Comparison of ENCODE assay signal across 8 cellular contexts in genomic region chr9:112348257-112348992, GRCh38. TPM values are rescaled to one million over a fixed set of nuclear protein-coding genes. Genes with fewer than 3 reads are reported as not detected.
DNase-seq lines count a peak whose midpoint lies in the region; ATAC-seq, FAIRE-seq and TF ChIP-seq lines count a peak whose summit lies in the region.

No MANE protein-coding gene starts in this region.

- H3K27me3 ChIP-seq in adipocyte (replicated peaks; ENCODE audit: control insufficient read depth, insufficient read depth, low read length) (no peaks in the 10 kb centered on the region), heart right ventricle (no peaks in the 10 kb centered on the region), prostate gland (replicated peaks; ENCODE audit: insufficient read depth) (no peaks in the 10 kb centered on the region), transverse colon (no peaks in the 10 kb centered on the region)

- peak overlapping the region; percentile 85 for H3K4me3 ChIP-seq in SK-N-MC
- peak overlapping the region; percentile 82 for H3K4me3 ChIP-seq in adipocyte (ENCODE audit: low read length)
- peak overlapping the region; percentile 30 to 61 (median 48) for H3K4me3 ChIP-seq in heart right ventricle
- peak overlapping the region; percentile 11 to 34 for H3K4me3 ChIP-seq in prostate gland
- H3K4me3 ChIP-seq in transverse colon: peak overlapping the region in 3 of 4 donors; percentile 10 to 32 (median 27)

- TF ChIP-seq CTCF in heart right ventricle (IDR thresholded peaks at IDR 0.05): no peak
- no peak for TF ChIP-seq CTCF in prostate gland (IDR thresholded peaks at IDR 0.05)
- no peak for TF ChIP-seq CTCF in transverse colon (IDR thresholded peaks at IDR 0.05)

- H3K27ac ChIP-seq in SK-N-MC (peak overlapping the region; percentile 78), heart right ventricle (peak overlapping the region in 4 of 10 donors; percentile 9 to 65 (median 43)), prostate gland (peak overlapping the region in 1 of 2 donors; percentile 38), transverse colon (peak overlapping the region; percentile 42 to 70 (median 54))

- DNase-seq in GM12892 (ENCODE audit: insufficient read length) (peak; percentile 31), SK-N-MC (ENCODE audit: low read depth, low spot score) (peak; percentile 76), adipocyte (ENCODE audit: low read depth) (peak; percentile 82), heart right ventricle (peak; percentile 82 to 91), prostate gland (ENCODE audit: low spot score) (peak; percentile 46), transverse colon (peak; percentile 91)

- H3K4me1 ChIP-seq in adipocyte (ENCODE audit: control insufficient read depth, insufficient read depth, low read length) (no peaks in the 10 kb centered on the region), heart right ventricle (peaks cover 0 to 13% (median 3%) of the 10 kb centered on the region in 9 donors), prostate gland (replicated peaks) (no peaks in the 10 kb centered on the region), transverse colon (peaks cover 0 to 10% (median 3%) of the 10 kb centered on the region in 4 donors)

- H3K9me3 ChIP-seq in SK-N-MC (ENCODE audit: low read depth, low read length) (no peaks in the 10 kb centered on the region), adipocyte (ENCODE audit: control insufficient read depth, low read length) (no peaks in the 10 kb centered on the region), heart right ventricle (peaks cover 0 to 8% (median 0%) of the 10 kb centered on the region in 11 donors), prostate gland (no peaks in the 10 kb centered on the region), transverse colon (no peaks in the 10 kb centered on the region)

- FAIRE-seq in GM12892 (lab: Jason Lieb, UNC): peak; percentile 90

- H3K9ac ChIP-seq in SK-N-MC (ENCODE audit: insufficient read length): peak overlapping the region; percentile 64
- H3K9ac ChIP-seq in adipocyte (ENCODE audit: low read length): peak overlapping the region; percentile 74

- H3K36me3 ChIP-seq in SK-N-MC (ENCODE audit: insufficient read depth, low read length) (no peaks in the 10 kb centered on the region), adipocyte (ENCODE audit: control insufficient read depth, insufficient read depth, low read length, severe bottlenecking) (no peaks in the 10 kb centered on the region), heart right ventricle (no peaks in the 10 kb centered on the region), prostate gland (no peaks in the 10 kb centered on the region), transverse colon (no peaks in the 10 kb centered on the region)

- intact Hi-C loops in heart right ventricle (cut with DNase I): no loop called here
- intact Hi-C loops in prostate gland (cut with DNase I): no loop called here
- intact Hi-C loops in transverse colon (cut with DNase I; ENCODE audit: low total_unique reads): no loop called here

- in situ Hi-C loops in transverse colon (cut with MboI; ENCODE audit: low pct_ligation_motif_present in 1 of 4, low pct_unique_long_range_greater_than_20kb in 1 of 4, low sequenced_read_pairs in 3 of 4): no loop called here

- ATAC-seq in heart right ventricle (peak; percentile 75 to 94 (median 84)), HG03135 (IDR thresholded peaks at IDR 0.05; ENCODE audit: unreplicated experiment) (no peak), GM21390 (IDR thresholded peaks at IDR 0.05; ENCODE audit: unreplicated experiment) (no peak)

- 20 to 27% methylated on average over 19 of the region's 19 CpGs for WGBS in heart right ventricle, 2 donors
- WGBS in prostate gland: 18% methylated on average over 19 of the region's 19 CpGs
- 23% methylated on average over 19 of the region's 19 CpGs; no CpG with 5 or more reads in 1 of the 2 donors for WGBS in transverse colon (ENCODE audit: low coverage in 1 of 2), 2 donors

- no peak for TF ChIP-seq EP300 in transverse colon (IDR thresholded peaks at IDR 0.05; ENCODE audit: low read depth)

- TF ChIP-seq POLR2A in GM12892 (IDR thresholded peaks at IDR 0.05; ENCODE audit: low read depth, low read length): no peak
- no peak for TF ChIP-seq POLR2A in prostate gland (IDR thresholded peaks at IDR 0.05)
- TF ChIP-seq POLR2A in transverse colon (IDR thresholded peaks at IDR 0.05): no peak

RNA-seq across cellular contexts. Expression of gene PTBP3, which starts 15.0 kb away (rescaled TPM):
- polyA plus RNA-seq in GM12892 (2012; ENCODE audit: missing spikeins): 35.9 TPM
- total RNA-seq in heart right ventricle (10 to 100 TPM in 9 of 10 donors, 1 to 10 TPM in 1; 9.2 to 35.5 (median 16.2) TPM), prostate gland (100 to 1,000 TPM in 1 of 2 donors, 10 to 100 TPM in 1; 56.6 to 140 TPM), transverse colon (10 to 100 TPM; 25.3 to 96.9 (median 54.7) TPM)
- 1 to 10 TPM; 3.7 to 5.7 TPM for polyA plus RNA-seq in heart right ventricle

RNA-seq across cellular contexts. Expression of gene HSDL2, which starts 31.5 kb away (rescaled TPM):
- polyA plus RNA-seq in GM12892 (2012; ENCODE audit: missing spikeins): 40.5 TPM
- 100 to 1,000 TPM; 129 to 238 (median 198) TPM for total RNA-seq in heart right ventricle
- polyA plus RNA-seq in heart right ventricle: 100 to 1,000 TPM in 1 of 2 donors, 10 to 100 TPM in 1; 36.6 to 119 TPM
- total RNA-seq in prostate gland: 10 to 100 TPM; 22.2 to 25.2 TPM
- total RNA-seq in transverse colon: 10 to 100 TPM; 24.9 to 46.4 (median 28.8) TPM

Comparison
In these comparisons a context has a peak if more than half of its experiments do, and no peak if none do; other contexts are left out.
1. DNase-seq: peak in every context shown above with its lines; median percentile 91 in transverse colon; 86 in heart right ventricle; 82 in adipocyte; 76 in SK-N-MC; 46 in prostate gland; 31 in GM12892.
2. H3K4me3 ChIP-seq: peak in every context shown above with its lines; median percentile 85 in SK-N-MC; 82 in adipocyte; 48 in heart right ventricle; 27 in transverse colon; 22 in prostate gland.
3. ATAC-seq: peak in heart right ventricle (8 of 8); none in HG03135 (single experiment) and GM21390 (single experiment).